ENCODE assay signal across 35 cellular contexts in the genomic region with DNA sequence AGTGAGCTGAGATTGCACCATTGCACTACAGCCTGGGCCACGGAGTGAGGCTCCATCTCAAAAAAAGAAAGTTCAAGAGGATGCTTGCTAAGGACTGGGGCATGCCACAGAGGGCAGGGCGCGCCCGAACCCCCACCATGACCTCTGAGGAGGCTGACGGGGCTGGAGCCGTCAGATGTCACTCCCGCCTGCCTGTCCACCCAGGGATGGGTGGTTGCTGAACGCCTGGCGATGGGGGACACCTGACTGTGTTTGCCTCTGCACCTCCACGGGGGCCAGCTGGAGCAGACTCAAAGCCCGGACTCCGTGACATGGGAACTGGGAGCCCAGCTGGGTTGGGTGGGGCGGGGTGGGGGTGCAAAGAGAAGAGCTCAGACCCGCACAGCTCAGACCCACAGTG. TPM values are rescaled to one million over a fixed set of nuclear protein-coding genes. Genes with fewer than 3 reads are reported as not detected.
"Had no signal": no experiment of that assay in that cellular context is flagged by ENCODE, and none has a peak within 500 bp of the region (broad histone marks: within the 10 kb centered on the region; RNA-seq: fewer than 3 reads in every experiment).

No MANE protein-coding gene starts in this region.

- H2AFZ ChIP-seq: parathyroid adenoma had no signal

- H3K27ac Mint-ChIP-seq: naive thymus-derived CD4-positive, alpha-beta T cell; natural killer cell; progenitor cell of endocrine pancreas; stimulated activated memory B cell treated with anti-CD40 and anti-IgM and Interleukin-4, amounts not matched to agents 10 μg/mL and 1 μg/mL and 100 μg/mL, for 72 hours; stimulated activated naive CD8-positive, alpha-beta T cell treated with anti-CD3 and anti-CD28 coated beads, Interleukin-15, amount 100 ng/mL, for 72 hours; type B pancreatic cell had no signal

- DNase-seq: naive thymus-derived CD4-positive, alpha-beta T cell; natural killer cell; occipital lobe; posterior cingulate gyrus; right lobe of liver; spleen; stimulated activated CD4-positive, alpha-beta T cell treated with anti-CD3 and anti-CD28 coated beads, Interleukin-12 subunit alpha, Interleukin-12 subunit beta, amount 100 ng/mL, for 4 hours; stimulated activated CD4-positive, alpha-beta T cell treated with anti-CD3 and anti-CD28 coated beads, Interleukin-1b, Interleukin-23, amount 100 ng/mL, for 48 hours; stimulated activated CD4-positive, alpha-beta T cell treated with anti-CD3 and anti-CD28 coated beads, Interleukin-4, amount 100 ng/mL, for 1 hour; stimulated activated CD4-positive, alpha-beta T cell treated with anti-CD3 and anti-CD28 coated beads, Interleukin-4, amount 100 ng/mL, for 4 hours; stimulated activated CD8-positive, alpha-beta memory T cell treated with anti-CD3 and anti-CD28 coated beads, Interleukin-4, amount 100 ng/mL, for 48 hours; stimulated activated naive CD4-positive, alpha-beta T cell; stimulated activated naive CD8-positive, alpha-beta T cell treated with anti-CD3 and anti-CD28 coated beads, Interleukin-15, amount 100 ng/mL, for 72 hours; stimulated activated naive CD8-positive, alpha-beta T cell treated with anti-CD3 and anti-CD28 coated beads, Interleukin-15, Interleukin-2, amounts not matched to agents 100 U/mL and 50 U/mL, for 24 hours; substantia nigra; upper lobe of right lung had no signal

- H3K4me3 Mint-ChIP-seq: naive thymus-derived CD4-positive, alpha-beta T cell; natural killer cell; nephron; stimulated activated memory B cell treated with anti-CD40 and anti-IgM and Interleukin-4, amounts not matched to agents 10 μg/mL and 1 μg/mL and 100 μg/mL, for 72 hours; stimulated activated naive CD8-positive, alpha-beta T cell treated with anti-CD3 and anti-CD28 coated beads, Interleukin-15, amount 100 ng/mL, for 72 hours; type B pancreatic cell had no signal

- H3K9me3 Mint-ChIP-seq: naive thymus-derived CD4-positive, alpha-beta T cell; natural killer cell; nephron; stimulated activated naive CD8-positive, alpha-beta T cell treated with anti-CD3 and anti-CD28 coated beads, Interleukin-15, amount 100 ng/mL, for 72 hours; type B pancreatic cell had no signal

- H3K79me2 ChIP-seq: parathyroid adenoma had no signal

- H3K36me3 ChIP-seq: ovary, right lobe of liver, suprapubic skin, tibial artery, transverse colon, upper lobe of right lung, uterus had no signal

- ATAC-seq: naive thymus-derived CD4-positive, alpha-beta T cell; natural killer cell; right lobe of liver; stimulated activated memory B cell treated with anti-CD40 and anti-IgM and Interleukin-4, amounts not matched to agents 10 μg/mL and 1 μg/mL and 100 μg/mL, for 72 hours; stimulated activated naive CD8-positive, alpha-beta T cell treated with anti-CD3 and anti-CD28 coated beads, Interleukin-15, Interleukin-2, amounts not matched to agents 100 U/mL and 50 U/mL, for 24 hours had no signal

- H3K4me1 ChIP-seq: parathyroid adenoma, psoas muscle had no signal

- H3K27me3 ChIP-seq: ovary, right lobe of liver, testis, transverse colon, upper lobe of right lung, uterus had no signal

- H3K27ac ChIP-seq: parathyroid adenoma, psoas muscle, right lobe of liver, suprapubic skin, testis, tibial artery had no signal

- H3K36me3 Mint-ChIP-seq: naive thymus-derived CD4-positive, alpha-beta T cell; natural killer cell; stimulated activated memory B cell treated with anti-CD40 and anti-IgM and Interleukin-4, amounts not matched to agents 10 μg/mL and 1 μg/mL and 100 μg/mL, for 72 hours; type B pancreatic cell had no signal

- H3K4me3 ChIP-seq: ovary, psoas muscle, right lobe of liver, skin epidermis, smooth muscle cell, spleen, suprapubic skin, testis, tibial artery, transverse colon, upper lobe of right lung, uterus had no signal

- H3K9ac ChIP-seq: parathyroid adenoma had no signal

- H3K9me3 ChIP-seq: ovary, psoas muscle, right lobe of liver, spleen, suprapubic skin, testis, tibial artery, transverse colon, upper lobe of right lung, uterus had no signal

RNA-seq across cellular contexts. Expression of a gene that starts 31.9 kb away (rescaled TPM):
- total RNA-seq: natural killer cell had no signal

RNA-seq across cellular contexts. Expression of a gene that starts 41.6 kb away (rescaled TPM):
- total RNA-seq: naive thymus-derived CD4-positive, alpha-beta T cell; natural killer cell; occipital lobe; osteoblast; ovary; progenitor cell of endocrine pancreas; renal cortical epithelial cell; right cardiac atrium; right lobe of liver; smooth muscle cell; spleen; suprapubic skin; testis; transverse colon; upper lobe of right lung; uterus had no signal
- polyA plus RNA-seq: naive thymus-derived CD4-positive, alpha-beta T cell; neural cell; ovary; right cardiac atrium; smooth muscle cell; spleen; urinary bladder had no signal

RNA-seq across cellular contexts. Expression of a gene that starts 42.8 kb away (rescaled TPM):
- total RNA-seq: naive thymus-derived CD4-positive, alpha-beta T cell; natural killer cell; osteoblast; progenitor cell of endocrine pancreas; psoas muscle; renal cortical epithelial cell; suprapubic skin; upper lobe of right lung; uterus had no signal
- polyA plus RNA-seq: naive thymus-derived CD4-positive, alpha-beta T cell; psoas muscle had no signal
